In genomic region chr17:81139965-81140364, GRCh38 we compare ENCODE assay signal across 18 cellular contexts. TPM values are rescaled to one million over a fixed set of nuclear protein-coding genes. Genes with fewer than 3 reads are reported as not detected.
DNase-seq lines count a peak whose midpoint lies in the region; ATAC-seq and TF ChIP-seq lines count a peak whose summit lies in the region.
"Had no signal": no experiment of that assay in that cellular context is flagged by ENCODE, and none has a peak within 500 bp of the region (broad histone marks: within the 10 kb centered on the region; RNA-seq: fewer than 3 reads in every experiment).

No MANE protein-coding gene starts in this region.

- H3K4me3 ChIP-seq in BLaER1 (no peak overlapping the region), dorsolateral prefrontal cortex (no peak overlapping the region), mammary epithelial cell (replicated peaks in 1 of 3; ENCODE audit: insufficient read depth in 1 of 3, low read depth in 2 of 3, low read length in 3 of 3) (no peak overlapping the region)
- H3K4me3 ChIP-seq: HAP-1 had no signal

- no peak for ATAC-seq in GM19397 (IDR thresholded peaks at IDR 0.05; ENCODE audit: unreplicated experiment)
- no peak for ATAC-seq in HG03097 (IDR thresholded peaks at IDR 0.05; ENCODE audit: low FRiP score, unreplicated experiment)

- H3K36me3 ChIP-seq in BLaER1 = no peaks in the 10 kb centered on the region
- H3K36me3 ChIP-seq in mammary epithelial cell (ENCODE audit: insufficient read depth, low read length) = no peaks in the 10 kb centered on the region
- H3K36me3 ChIP-seq: HAP-1 had no signal

- H3K27me3 ChIP-seq in BLaER1 (no peaks in the 10 kb centered on the region), dorsolateral prefrontal cortex (no peaks in the 10 kb centered on the region), mammary epithelial cell (ENCODE audit: insufficient read depth, low read length) (no peaks in the 10 kb centered on the region)

- in situ Hi-C loops in mammary epithelial cell (cut with MboI; ENCODE audit: low sequenced_read_pairs in 2 of 2) = loop anchor here in 1 of 2 donors (5.0 to 10.0 kb wide), 2 partner anchors 105 to 342 kb away; no protein-coding TSS in a partner anchor

- H4K20me1 ChIP-seq in BLaER1 (peaks cover 6% of the 10 kb centered on the region; the same call in 1 of the 2 replicates), mammary epithelial cell (ENCODE audit: insufficient read depth, low read length) (no peaks in the 10 kb centered on the region)

- dilution Hi-C loops in mammary epithelial cell (cut with HindIII; ENCODE audit: low sequenced_read_pairs) = loop anchor here (5.0 kb wide), 2 partner anchors 67 to 97 kb away; partner anchors contain the start of genes NDUFAF8 and TEPSIN

- H3K9me3 ChIP-seq in BLaER1 = no peaks in the 10 kb centered on the region
- peaks cover 3% of the 10 kb centered on the region for H3K9me3 ChIP-seq in mammary epithelial cell (replicated peaks; ENCODE audit: insufficient read depth, low read length)
- H3K9me3 ChIP-seq: HAP-1 had no signal

- no peak overlapping the region for H3K27ac ChIP-seq in BLaER1
- peak overlapping the region; percentile 59 for H3K27ac ChIP-seq in angular gyrus (ENCODE audit: low read depth, low read length)
- peak overlapping the region in 49 of 59 donors; percentile 10 to 87 (median 71) for H3K27ac ChIP-seq in dorsolateral prefrontal cortex
- peak overlapping the region; percentile 65 for H3K27ac ChIP-seq in substantia nigra (ENCODE audit: low read depth, low read length, poor library complexity, severe bottlenecking)
- no peak overlapping the region for H3K27ac ChIP-seq in mammary epithelial cell (ENCODE audit: insufficient read depth, low read depth, low read length)

- no peak for DNase-seq in dorsolateral prefrontal cortex
- DNase-seq in substantia nigra (lab: John Stamatoyannopoulos, UW) = no peak
- no peak for DNase-seq in Kasumi-1 (lab: John Stamatoyannopoulos, UW)
- no peak for DNase-seq in mammary epithelial cell
- DNase-seq: 8988T; C1 segment of cervical spinal cord; Caco-2; CD4-positive, CD25-positive, alpha-beta regulatory T cell; KBM-7 had no signal

- WGBS in mammary epithelial cell (ENCODE audit: low coverage, missing lambda C conversion rate) = 78% methylated on average over 8 of the region's 8 CpGs

- no peaks in the 10 kb centered on the region for H3K79me2 ChIP-seq in mammary epithelial cell (ENCODE audit: insufficient read depth, low read length)

- H3K4me1 ChIP-seq in BLaER1 (peaks cover 79% of the 10 kb centered on the region), mammary epithelial cell (ENCODE audit: insufficient read depth, low read length) (peaks cover 5% of the 10 kb centered on the region)
- H3K4me1 ChIP-seq: HAP-1 had no signal

- TF ChIP-seq CTCF in dorsolateral prefrontal cortex (IDR thresholded peaks at IDR 0.05 in 54 of 56, conservative IDR thresholded peaks at IDR 0.05 in 2 of 56; ENCODE audit: low read depth in 1 of 56, partially characterized antibody in 56 of 56) (no peak), mammary epithelial cell (conservative IDR thresholded peaks at IDR 0.05 in 1 of 2, IDR thresholded peaks at IDR 0.05 in 1 of 2; ENCODE audit: extremely low read depth in 1 of 2, insufficient read depth in 1 of 2, low read depth in 1 of 2, low read length in 2 of 2) (no peak)

- no TSS peak for BruUV-seq in mammary epithelial cell (replicated peaks; lab: Mats Ljungman, UMichigan)

- CTCF ChIA-PET in mammary epithelial cell (lab: Charles Lee; ENCODE audit: low non-redundant PET) = no interaction called here

- H3K9ac ChIP-seq in BLaER1 (no peak overlapping the region), mammary epithelial cell (ENCODE audit: insufficient read depth, low read length) (no peak overlapping the region)

- peak overlapping the region; percentile 37 for H3K4me2 ChIP-seq in BLaER1
- no peak overlapping the region for H3K4me2 ChIP-seq in mammary epithelial cell (ENCODE audit: insufficient read depth, low read depth, low read length)

- no peak overlapping the region for H2AFZ ChIP-seq in mammary epithelial cell (ENCODE audit: low read depth, low read length)

- intact Hi-C loops in dorsolateral prefrontal cortex (cut with DNase I) = loop anchor here (5.0 kb wide), 2 partner anchors 62 to 97 kb away; partner anchors contain the start of genes NDUFAF8 (in 1 of the 2) and TEPSIN (in 1 of the 2)
- intact Hi-C loops in mammary epithelial cell (cut with micrococcal nuclease) = loop anchor here (5.0 kb wide), 1 partner anchor 462 kb away; no protein-coding TSS in a partner anchor

RNA-seq across cellular contexts. Expression of gene PVALEF, which starts 25.3 kb away (rescaled TPM):
- total RNA-seq in dorsolateral prefrontal cortex (1 to 10 TPM in 23 of 120 experiments, under 1 TPM in 78, not detected in 19; 0.35 to 2.6 (median 0.77) TPM), mammary epithelial cell (not detected)
- not detected for polyA plus RNA-seq in mammary epithelial cell
- not detected for polyA minus RNA-seq in mammary epithelial cell
- total RNA-seq: A673; Caco-2; CD4-positive, CD25-positive, alpha-beta regulatory T cell; H4; HT-29 had no signal
- polyA plus RNA-seq: AG04450; CD4-positive, CD25-positive, alpha-beta regulatory T cell had no signal

RNA-seq across cellular contexts. Expression of gene AATK, which starts 26.1 kb away (rescaled TPM):
- total RNA-seq in dorsolateral prefrontal cortex (100 to 1,000 TPM; 143 to 915 (median 275) TPM), mammary epithelial cell (1 to 10 TPM in 1 of 2 donors, under 1 TPM in 1; 0.73 to 2.0 TPM)
- 0.29 TPM for polyA plus RNA-seq in mammary epithelial cell
- not detected for polyA minus RNA-seq in mammary epithelial cell
- total RNA-seq: CD4-positive, CD25-positive, alpha-beta regulatory T cell had no signal

Comparison
In these comparisons a context has a peak if more than half of its experiments do, and no peak if none do; other contexts are left out.
1. H3K27ac ChIP-seq: peak in angular gyrus (single experiment), dorsolateral prefrontal cortex (49 of 59) and substantia nigra (single experiment); none in BLaER1 (single experiment) and mammary epithelial cell (single experiment).
2. RNA of gene AATK, which starts 26.1 kb away (total RNA-seq): 143 to 915 TPM in dorsolateral prefrontal cortex; 0.73 to 2.0 TPM in mammary epithelial cell; every median in the first group is over 10 times any median in the second.